22 cellular contexts compared by ENCODE assay signal in genomic region chr1:19049128-19049768, GRCh38.
"Had no signal": no experiment of that assay in that cellular context is flagged by ENCODE, and none has a peak within 500 bp of the region (broad histone marks: within the 10 kb centered on the region; RNA-seq: fewer than 3 reads in every experiment).

No MANE protein-coding gene starts in this region.

- H3K4me3 ChIP-seq: esophagus muscularis mucosa, heart left ventricle, pancreas, psoas muscle, right atrium auricular region, thyroid gland, upper lobe of right lung had no signal

- H3K9me3 ChIP-seq: esophagus muscularis mucosa, heart left ventricle, pancreas, psoas muscle, right atrium auricular region, thyroid gland, upper lobe of right lung had no signal

- H3K27ac ChIP-seq: esophagus muscularis mucosa, heart left ventricle, pancreas, psoas muscle, right atrium auricular region, thyroid gland, upper lobe of right lung had no signal

- H3K4me3 Mint-ChIP-seq: activated CD8-positive, alpha-beta T cell treated with anti-CD3 and anti-CD28 coated beads, Interleukin-2, amount 10 ng/mL, durations not matched to agents 7 days and 5 days; activated naive CD4-positive, alpha-beta T cell treated with anti-CD3 and anti-CD28 coated beads, Interleukin-2, amount 50 U/mL, for 24 hours; brain; naive thymus-derived CD8-positive, alpha-beta T cell had no signal

- H3K36me3 ChIP-seq: esophagus muscularis mucosa, heart left ventricle, pancreas, right atrium auricular region, thyroid gland, upper lobe of right lung had no signal

- H3K27me3 Mint-ChIP-seq: activated naive CD4-positive, alpha-beta T cell treated with anti-CD3 and anti-CD28 coated beads, Interleukin-2, amount 50 U/mL, for 24 hours had no signal

- H3K36me3 Mint-ChIP-seq: activated naive CD4-positive, alpha-beta T cell treated with anti-CD3 and anti-CD28 coated beads, Interleukin-2, amount 50 U/mL, for 24 hours; brain; naive thymus-derived CD8-positive, alpha-beta T cell had no signal

- H3K27ac Mint-ChIP-seq: activated CD8-positive, alpha-beta T cell treated with anti-CD3 and anti-CD28 coated beads, Interleukin-2, amount 10 ng/mL, durations not matched to agents 7 days and 5 days; activated naive CD4-positive, alpha-beta T cell treated with anti-CD3 and anti-CD28 coated beads, Interleukin-2, amount 50 U/mL, for 24 hours; brain had no signal

- H3K27me3 ChIP-seq: pancreas, right atrium auricular region, thyroid gland had no signal

- H3K9me3 Mint-ChIP-seq: activated naive CD4-positive, alpha-beta T cell treated with anti-CD3 and anti-CD28 coated beads, Interleukin-2, amount 50 U/mL, for 24 hours; naive thymus-derived CD8-positive, alpha-beta T cell had no signal

- DNase-seq: activated CD4-positive, alpha-beta T cell treated with anti-CD3 and anti-CD28 coated beads for 1 hour; activated CD4-positive, alpha-beta T cell treated with anti-CD3 and anti-CD28 coated beads, Interleukin-2, amount 50 U/mL, for 1 hour; activated CD8-positive, alpha-beta T cell treated with anti-CD3 and anti-CD28 coated beads, Interleukin-2, amount 10 ng/mL, durations not matched to agents 7 days and 5 days; activated gamma-delta T cell treated with Interleukin-2 at 50 U/mL for 16 hours; caudate nucleus; dermis blood vessel endothelial cell; effector CD8-positive, alpha-beta T cell; left colon; stimulated activated CD4-positive, alpha-beta T cell treated with anti-CD3 and anti-CD28 coated beads, Interleukin-12 subunit alpha, Interleukin-12 subunit beta, amount 100 ng/mL, for 4 hours; stimulated activated CD4-positive, alpha-beta T cell treated with anti-CD3 and anti-CD28 coated beads, Interleukin-4, amount 100 ng/mL, for 4 hours; stimulated activated naive CD8-positive, alpha-beta T cell treated with anti-CD3 and anti-CD28 coated beads, Interleukin-15, Interleukin-2, amounts not matched to agents 100 U/mL and 50 U/mL, for 24 hours; T-helper 1 cell; thyroid gland had no signal

- H3K4me1 ChIP-seq: esophagus muscularis mucosa, psoas muscle, right atrium auricular region, upper lobe of right lung had no signal
